Comparison of ENCODE assay signal across 13 cellular contexts in genomic region chr19:45047188-45047797, GRCh38. TPM values are rescaled to one million over a fixed set of nuclear protein-coding genes. Genes with fewer than 3 reads are reported as not detected.
DNase-seq lines count a peak whose midpoint lies in the region; ATAC-seq and TF ChIP-seq lines count a peak whose summit lies in the region.
"Had no signal": no experiment of that assay in that cellular context is flagged by ENCODE, and none has a peak within 500 bp of the region (broad histone marks: within the 10 kb centered on the region; RNA-seq: fewer than 3 reads in every experiment).

No MANE protein-coding gene starts in this region.

- H3K27ac Mint-ChIP-seq in immature natural killer cell, result peak overlapping the region; percentile 29 to 80 (median 58)

- peak overlapping the region in 1 of 5 donors; percentile 8 for H3K4me3 Mint-ChIP-seq in immature natural killer cell

- TF ChIP-seq CTCF in GM10266 (IDR thresholded peaks at IDR 0.05; ENCODE audit: control insufficient read depth, insufficient read depth, low read depth, missing control alignments), result no peak

- peak; percentile 67 for DNase-seq in GM10266 (ENCODE audit: extremely low spot score)
- peak; percentile 25 for DNase-seq in SIG-M5 (lab: John Stamatoyannopoulos, UW)
- no peak for DNase-seq in immature natural killer cell
- DNase-seq in HUDEP-2 (lab: John Stamatoyannopoulos, UW; ENCODE audit: unreplicated experiment in 76 of 76), result no peak
- DNase-seq in HT-29 (ENCODE audit: low spot score), result no peak
- DNase-seq in activated effector memory CD4-positive, alpha-beta T cell treated with anti-CD3 and anti-CD28 coated beads, Interleukin-2, amount 50 U/mL, for 16 hours, result no peak
- no peak for DNase-seq in SW480 (ENCODE audit: low spot score)
- DNase-seq: amniotic stem cell; DMS79 treated with DMSO at 0.1 percent for 48 hours; GOT3; stimulated activated CD4-positive, alpha-beta T cell treated with anti-CD3 and anti-CD28 coated beads, Interleukin-4, amount 100 ng/mL, for 24 hours had no signal

- no peaks in the 10 kb centered on the region for H3K27me3 Mint-ChIP-seq in immature natural killer cell (ENCODE audit: low read depth in 3 of 3)

- H3K36me3 Mint-ChIP-seq in immature natural killer cell, result peaks cover 3 to 8% (median 4%) of the 10 kb centered on the region in 3 donors

- ATAC-seq in HG02610 (IDR thresholded peaks at IDR 0.05; ENCODE audit: unreplicated experiment), result peak; percentile 51

- H3K4me1 Mint-ChIP-seq in immature natural killer cell, result peaks cover 29 to 42% of the 10 kb centered on the region in 2 donors

- no peaks in the 10 kb centered on the region for H3K9me3 Mint-ChIP-seq in immature natural killer cell

RNA-seq across cellular contexts. Expression of gene CLASRP, which starts 8.4 kb away (rescaled TPM):
- polyA plus RNA-seq in immature natural killer cell, result 1 to 10 TPM; 2.7 to 9.0 (median 2.9) TPM
- 90.2 and 99.9 TPM in 2 replicates for total RNA-seq in HT-29 (2014; rRNA removed; shearing (Covaris generic))

RNA-seq across cellular contexts. Expression of gene ZNF296, which starts 29.0 kb away (rescaled TPM):
- polyA plus RNA-seq in immature natural killer cell, result 10 to 100 TPM in 2 of 3 donors, 1 to 10 TPM in 1; 4.0 to 25.6 (median 12.4) TPM
- 1.5 and 1.7 TPM in 2 replicates for total RNA-seq in HT-29 (2014; rRNA removed; shearing (Covaris generic))
- total RNA-seq: M059J had no signal

RNA-seq across cellular contexts. Expression of gene GEMIN7, which starts 31.8 kb away (rescaled TPM):
- polyA plus RNA-seq in immature natural killer cell, result 100 to 1,000 TPM; 120 to 130 (median 123) TPM
- total RNA-seq in HT-29 (2014; rRNA removed; shearing (Covaris generic)), result 113 and 137 TPM in 2 replicates

RNA-seq across cellular contexts. Expression of gene PPP1R37, which starts 45.7 kb away (rescaled TPM):
- polyA plus RNA-seq in immature natural killer cell, result 1 to 10 TPM in 1 of 3 donors, under 1 TPM in 1, not detected in 1; 0.37 to 1.1 TPM
- 108 and 128 TPM in 2 replicates for total RNA-seq in HT-29 (2014; rRNA removed; shearing (Covaris generic))

RNA-seq across cellular contexts. Expression of gene RELB, which starts 46.0 kb away (rescaled TPM):
- polyA plus RNA-seq in immature natural killer cell, result 10 to 100 TPM in 1 of 3 donors, 1 to 10 TPM in 2; 6.0 to 15.4 (median 7.1) TPM
- total RNA-seq in HT-29 (2014; rRNA removed; shearing (Covaris generic)), result 11.4 and 18.8 TPM in 2 replicates

Comparison
In these comparisons a context has a peak if more than half of its experiments do, and no peak if none do; other contexts are left out.
1. DNase-seq: peak in GM10266 (single experiment) and SIG-M5 (single experiment); none in immature natural killer cell (0 of 3), HUDEP-2 (0 of 76), HT-29 (single experiment), activated effector memory CD4-positive, alpha-beta T cell treated with anti-CD3 and anti-CD28 coated beads, Interleukin-2, amount 50 U/mL, for 16 hours (single experiment) and SW480 (single experiment).